In the genomic region with DNA sequence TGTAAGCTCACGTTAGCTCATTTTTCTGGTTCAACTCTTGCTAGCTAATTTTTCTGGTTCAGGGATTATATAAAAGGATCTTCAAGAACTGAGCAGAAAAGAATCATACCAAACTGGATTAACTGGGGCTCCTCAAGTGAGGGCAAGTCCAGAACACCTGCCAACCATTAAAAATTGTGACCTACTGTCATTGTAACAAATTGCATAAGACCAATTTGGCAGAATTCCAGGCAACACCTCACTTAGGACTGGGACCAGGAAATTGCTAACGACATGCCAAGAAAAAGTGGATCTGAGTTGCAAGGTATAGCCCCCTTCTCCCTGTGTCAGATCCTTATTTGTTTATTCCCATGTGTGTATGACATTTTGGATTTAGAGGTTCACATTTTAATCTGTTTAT, we compare ENCODE assay signal across 1 cellular context.
TF ChIP-seq lines count a peak whose summit lies in the region.

No MANE protein-coding gene starts in this region.

TF ChIP-seq in GM23338, 12 proteins besides CTCF, POLR2A, EP300 and RAD21 (continued from another document):
- no peak for TF ChIP-seq POLR2AphosphoS5 (IDR thresholded peaks at IDR 0.05; ENCODE audit: low read depth)
- TF ChIP-seq ZNF114 (CRISPR knock-in tag; IDR thresholded peaks at IDR 0.05) = no peak
- TF ChIP-seq EZH2phosphoT487 (IDR thresholded peaks at IDR 0.05; ENCODE audit: unreplicated experiment) = no peak
- TF ChIP-seq ZNF331 (CRISPR knock-in tag; IDR thresholded peaks at IDR 0.05; ENCODE audit: low read depth) = no peak
- TF ChIP-seq, protein P1, sequence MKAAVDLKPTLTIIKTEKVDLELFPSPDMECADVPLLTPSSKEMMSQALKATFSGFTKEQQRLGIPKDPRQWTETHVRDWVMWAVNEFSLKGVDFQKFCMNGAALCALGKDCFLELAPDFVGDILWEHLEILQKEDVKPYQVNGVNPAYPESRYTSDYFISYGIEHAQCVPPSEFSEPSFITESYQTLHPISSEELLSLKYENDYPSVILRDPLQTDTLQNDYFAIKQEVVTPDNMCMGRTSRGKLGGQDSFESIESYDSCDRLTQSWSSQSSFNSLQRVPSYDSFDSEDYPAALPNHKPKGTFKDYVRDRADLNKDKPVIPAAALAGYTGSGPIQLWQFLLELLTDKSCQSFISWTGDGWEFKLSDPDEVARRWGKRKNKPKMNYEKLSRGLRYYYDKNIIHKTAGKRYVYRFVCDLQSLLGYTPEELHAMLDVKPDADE (IDR thresholded peaks at IDR 0.05) = no peak
- TF ChIP-seq EZH2 (IDR thresholded peaks at IDR 0.05; ENCODE audit: low read depth, unreplicated experiment) = no peak
- TF ChIP-seq CREB1 (CRISPR knock-in tag; IDR thresholded peaks at IDR 0.05; ENCODE audit: low read depth) = no peak
- no peak for TF ChIP-seq STAT1 (IDR thresholded peaks at IDR 0.05; ENCODE audit: unreplicated experiment)
- TF ChIP-seq NANOG (IDR thresholded peaks at IDR 0.05; ENCODE audit: borderline replicate concordance) = no peak
